In the genomic region with DNA sequence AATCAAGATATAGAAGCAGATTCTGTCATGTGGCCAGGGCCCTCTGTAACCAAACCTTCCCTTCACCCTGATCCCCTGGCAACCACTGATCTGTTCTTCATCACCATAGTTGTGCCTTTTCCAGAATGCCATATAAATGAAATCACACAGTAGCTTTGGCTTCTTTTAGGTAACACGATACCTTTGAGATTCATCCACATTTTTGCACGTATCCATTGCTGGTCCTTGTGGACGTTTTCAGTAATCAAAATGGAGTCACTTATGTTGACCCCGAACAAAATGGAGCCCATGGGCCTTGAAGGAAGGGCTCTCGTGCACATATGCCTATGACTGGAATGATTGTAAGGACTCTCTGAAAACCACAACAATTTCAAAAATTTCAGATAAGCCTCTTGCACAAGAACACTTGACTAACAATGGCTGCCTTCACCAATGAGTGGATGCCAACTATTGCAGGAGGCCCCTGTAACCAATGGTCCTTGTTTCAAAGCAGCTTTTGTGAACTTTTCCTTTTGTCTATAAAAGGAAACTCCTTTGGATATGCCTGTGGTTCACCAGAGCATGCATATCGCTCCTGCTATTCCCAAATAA, we compare ENCODE assay signal across 1 cellular context.
TF ChIP-seq lines count a peak whose summit lies in the region.

No MANE protein-coding gene starts in this region.

TF ChIP-seq in HepG2, 621 proteins besides CTCF, POLR2A, EP300 and RAD21 (continued from another document and continues in another):
- TF ChIP-seq ZBTB40 (IDR thresholded peaks at IDR 0.05) (no peak), ZBTB40 (CRISPR knock-in tag; IDR thresholded peaks at IDR 0.05) (no peak), SP1 (IDR thresholded peaks at IDR 0.05) (no peak), SP1 (CRISPR knock-in tag; IDR thresholded peaks at IDR 0.05) (no peak), ZNF484 (CRISPR knock-in tag; IDR thresholded peaks at IDR 0.05; ENCODE audit: borderline replicate concordance, low read depth) (no peak), FOXO1 (CRISPR knock-in tag; IDR thresholded peaks at IDR 0.05) (no peak), MAZ (IDR thresholded peaks at IDR 0.05; ENCODE audit: borderline replicate concordance, low read depth, low read length) (no peak), MAZ (CRISPR knock-in tag; IDR thresholded peaks at IDR 0.05; ENCODE audit: low read depth) (no peak), ZZZ3 (CRISPR knock-in tag; IDR thresholded peaks at IDR 0.05; ENCODE audit: borderline replicate concordance) (no peak), KDM2A (CRISPR knock-in tag; IDR thresholded peaks at IDR 0.05; ENCODE audit: borderline replicate concordance, low read depth) (no peak), MIXL1 (CRISPR knock-in tag; IDR thresholded peaks at IDR 0.05) (no peak), ZNF512 (CRISPR knock-in tag; IDR thresholded peaks at IDR 0.05) (no peak), IKZF1 (IDR thresholded peaks at IDR 0.05) (no peak), ZNF264 (CRISPR knock-in tag; IDR thresholded peaks at IDR 0.05) (0 out of 2 replicates have a peak, but pooled peaks have one; percentile 17), ZNF800 (CRISPR knock-in tag; IDR thresholded peaks at IDR 0.05) (no peak), ZNF569 (CRISPR knock-in tag; IDR thresholded peaks at IDR 0.05; ENCODE audit: borderline replicate concordance) (no peak), ARID2 (CRISPR knock-in tag; IDR thresholded peaks at IDR 0.05; ENCODE audit: borderline replicate concordance) (no peak), ZNF431 (CRISPR knock-in tag; IDR thresholded peaks at IDR 0.05; ENCODE audit: borderline replicate concordance, low read depth) (no peak), RFXAP (CRISPR knock-in tag; IDR thresholded peaks at IDR 0.05; ENCODE audit: borderline replicate concordance) (0 out of 2 replicates have a peak, but pooled peaks have one; percentile 40), HMG20B (CRISPR knock-in tag; conservative IDR thresholded peaks at IDR 0.05) (peak; percentile 75; the same call in 1 of the 2 replicates), ZNF496 (CRISPR knock-in tag; IDR thresholded peaks at IDR 0.05; ENCODE audit: insufficient replicate concordance) (no peak), ZNF883 (CRISPR knock-in tag; IDR thresholded peaks at IDR 0.05; ENCODE audit: not compliant biosample characterization) (no peak), NRL (CRISPR knock-in tag; IDR thresholded peaks at IDR 0.05; ENCODE audit: borderline replicate concordance) (no peak), ZNF605 (CRISPR knock-in tag; IDR thresholded peaks at IDR 0.05) (no peak), ZBTB34 (CRISPR knock-in tag; IDR thresholded peaks at IDR 0.05) (peak; percentile 90), FIP1L1 (IDR thresholded peaks at IDR 0.05; ENCODE audit: borderline replicate concordance, insufficient read depth, low read depth, low read length) (no peak), ZGPAT (CRISPR knock-in tag; IDR thresholded peaks at IDR 0.05) (peak; percentile 76), ATF2 (CRISPR knock-in tag; IDR thresholded peaks at IDR 0.05) (0 out of 2 replicates have a peak, but pooled peaks have one; percentile 70), XBP1 (CRISPR knock-in tag; IDR thresholded peaks at IDR 0.05) (no peak), ZNF543 (CRISPR knock-in tag; IDR thresholded peaks at IDR 0.05) (no peak), TOPORS (CRISPR knock-in tag; IDR thresholded peaks at IDR 0.05) (no peak), GABPA (IDR thresholded peaks at IDR 0.05; ENCODE audit: low read depth, low read length) (no peak), GABPA (CRISPR knock-in tag; IDR thresholded peaks at IDR 0.05; ENCODE audit: low read depth) (no peak)
- TF ChIP-seq, protein P1, sequence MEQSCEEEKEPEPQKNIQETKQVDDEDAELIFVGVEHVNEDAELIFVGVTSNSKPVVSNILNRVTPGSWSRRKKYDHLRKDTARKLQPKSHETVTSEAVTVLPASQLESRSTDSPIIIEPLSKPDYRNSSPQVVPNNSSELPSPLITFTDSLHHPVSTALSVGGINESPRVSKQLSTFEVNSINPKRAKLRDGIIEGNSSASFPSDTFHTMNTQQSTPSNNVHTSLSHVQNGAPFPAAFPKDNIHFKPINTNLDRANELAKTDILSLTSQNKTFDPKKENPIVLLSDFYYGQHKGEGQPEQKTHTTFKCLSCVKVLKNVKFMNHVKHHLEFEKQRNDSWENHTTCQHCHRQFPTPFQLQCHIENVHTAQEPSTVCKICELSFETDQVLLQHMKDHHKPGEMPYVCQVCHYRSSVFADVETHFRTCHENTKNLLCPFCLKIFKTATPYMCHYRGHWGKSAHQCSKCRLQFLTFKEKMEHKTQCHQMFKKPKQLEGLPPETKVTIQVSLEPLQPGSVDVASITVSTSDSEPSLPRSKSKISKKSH (CRISPR knock-in tag; IDR thresholded peaks at IDR 0.05; ENCODE audit: borderline replicate concordance) = no peak
- TF ChIP-seq, protein P2, sequence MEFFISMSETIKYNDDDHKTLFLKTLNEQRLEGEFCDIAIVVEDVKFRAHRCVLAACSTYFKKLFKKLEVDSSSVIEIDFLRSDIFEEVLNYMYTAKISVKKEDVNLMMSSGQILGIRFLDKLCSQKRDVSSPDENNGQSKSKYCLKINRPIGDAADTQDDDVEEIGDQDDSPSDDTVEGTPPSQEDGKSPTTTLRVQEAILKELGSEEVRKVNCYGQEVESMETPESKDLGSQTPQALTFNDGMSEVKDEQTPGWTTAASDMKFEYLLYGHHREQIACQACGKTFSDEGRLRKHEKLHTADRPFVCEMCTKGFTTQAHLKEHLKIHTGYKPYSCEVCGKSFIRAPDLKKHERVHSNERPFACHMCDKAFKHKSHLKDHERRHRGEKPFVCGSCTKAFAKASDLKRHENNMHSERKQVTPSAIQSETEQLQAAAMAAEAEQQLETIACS (CRISPR knock-in tag; IDR thresholded peaks at IDR 0.05) = no peak
- TF ChIP-seq, protein P3, sequence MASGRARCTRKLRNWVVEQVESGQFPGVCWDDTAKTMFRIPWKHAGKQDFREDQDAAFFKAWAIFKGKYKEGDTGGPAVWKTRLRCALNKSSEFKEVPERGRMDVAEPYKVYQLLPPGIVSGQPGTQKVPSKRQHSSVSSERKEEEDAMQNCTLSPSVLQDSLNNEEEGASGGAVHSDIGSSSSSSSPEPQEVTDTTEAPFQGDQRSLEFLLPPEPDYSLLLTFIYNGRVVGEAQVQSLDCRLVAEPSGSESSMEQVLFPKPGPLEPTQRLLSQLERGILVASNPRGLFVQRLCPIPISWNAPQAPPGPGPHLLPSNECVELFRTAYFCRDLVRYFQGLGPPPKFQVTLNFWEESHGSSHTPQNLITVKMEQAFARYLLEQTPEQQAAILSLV (CRISPR knock-in tag; IDR thresholded peaks at IDR 0.05; ENCODE audit: borderline replicate concordance) = no peak
